In genomic region chr3:159418571-159419526, GRCh38 we compare ENCODE assay signal across 11 cellular contexts.
DNase-seq lines count a peak whose midpoint lies in the region; ATAC-seq and TF ChIP-seq lines count a peak whose summit lies in the region.
"Had no signal": no experiment of that assay in that cellular context is flagged by ENCODE, and none has a peak within 500 bp of the region (broad histone marks: within the 10 kb centered on the region; RNA-seq: fewer than 3 reads in every experiment).

No MANE protein-coding gene starts in this region.

- H3K4me1 ChIP-seq in SJCRH30 (peaks cover 19% of the 10 kb centered on the region), foreskin keratinocyte (peaks cover 11% of the 10 kb centered on the region), skeletal muscle satellite cell (ENCODE audit: control insufficient read depth, insufficient read depth, low read length) (peaks cover 29% of the 10 kb centered on the region)
- no peaks in the 10 kb centered on the region for H3K4me1 ChIP-seq in CD8-positive, alpha-beta T cell (ENCODE audit: insufficient read depth, low read length)

- H3K9me3 Mint-ChIP-seq in CD8-positive, alpha-beta T cell = peaks cover 3% of the 10 kb centered on the region
- peaks cover 5% of the 10 kb centered on the region for H3K9me3 Mint-ChIP-seq in activated CD8-positive, alpha-beta T cell treated with anti-CD3 and anti-CD28 coated beads for 36 hours

- H3K27me3 Mint-ChIP-seq in CD8-positive, alpha-beta T cell (ENCODE audit: low read depth) = no peaks in the 10 kb centered on the region
- H3K27me3 Mint-ChIP-seq in activated CD8-positive, alpha-beta T cell treated with anti-CD3 and anti-CD28 coated beads for 36 hours = no peaks in the 10 kb centered on the region
- H3K27me3 Mint-ChIP-seq: activated naive CD8-positive, alpha-beta T cell treated with anti-CD3 and anti-CD28 coated beads, Interleukin-2, amount 50 U/mL, for 24 hours had no signal

- peak; percentile 79 for DNase-seq in HCEC 1CT
- DNase-seq in SJCRH30 = peak; percentile 20 to 39
- peak; percentile 59 to 78 for DNase-seq in foreskin keratinocyte
- no peak for DNase-seq in CD8-positive, alpha-beta T cell
- DNase-seq in activated CD8-positive, alpha-beta T cell treated with anti-CD3 and anti-CD28 coated beads for 36 hours = no peak
- DNase-seq: activated naive CD8-positive, alpha-beta T cell treated with anti-CD3 and anti-CD28 coated beads, Interleukin-2, amount 50 U/mL, for 24 hours; NCI-H1930; T-helper 9 cell had no signal

- H3K9me3 ChIP-seq in SJCRH30 (replicated peaks) (no peaks in the 10 kb centered on the region), skeletal muscle satellite cell (replicated peaks; ENCODE audit: low read length) (no peaks in the 10 kb centered on the region)
- no peaks in the 10 kb centered on the region for H3K9me3 ChIP-seq in CD8-positive, alpha-beta T cell (ENCODE audit: low read length)

- H3K4me1 Mint-ChIP-seq in CD8-positive, alpha-beta T cell (ENCODE audit: low read depth) = no peaks in the 10 kb centered on the region
- no peaks in the 10 kb centered on the region for H3K4me1 Mint-ChIP-seq in activated CD8-positive, alpha-beta T cell treated with anti-CD3 and anti-CD28 coated beads for 36 hours (ENCODE audit: low read depth)
- H3K4me1 Mint-ChIP-seq: activated naive CD8-positive, alpha-beta T cell treated with anti-CD3 and anti-CD28 coated beads, Interleukin-2, amount 50 U/mL, for 24 hours; stimulated activated effector memory CD8-positive, alpha-beta T cell treated with anti-CD3 and anti-CD28 coated beads, Interleukin-12 subunit alpha, Interleukin-12 subunit beta, amount 100 ng/mL, for 72 hours had no signal

- no peaks in the 10 kb centered on the region for H3K36me3 ChIP-seq in SJCRH30
- no peaks in the 10 kb centered on the region for H3K36me3 ChIP-seq in skeletal muscle satellite cell (ENCODE audit: insufficient read depth, low read length)
- H3K36me3 ChIP-seq in CD8-positive, alpha-beta T cell (ENCODE audit: insufficient read depth, low read length) = no peaks in the 10 kb centered on the region

- H3K4me3 ChIP-seq in SJCRH30 (no peak overlapping the region), skeletal muscle satellite cell (ENCODE audit: low read length) (no peak overlapping the region)
- H3K4me3 ChIP-seq in CD8-positive, alpha-beta T cell (ENCODE audit: low read depth, low read length) = no peak overlapping the region

- H3K4me3 Mint-ChIP-seq in CD8-positive, alpha-beta T cell = no peak overlapping the region
- no peak overlapping the region for H3K4me3 Mint-ChIP-seq in activated CD8-positive, alpha-beta T cell treated with anti-CD3 and anti-CD28 coated beads for 36 hours
- H3K4me3 Mint-ChIP-seq: activated naive CD8-positive, alpha-beta T cell treated with anti-CD3 and anti-CD28 coated beads, Interleukin-2, amount 50 U/mL, for 24 hours; stimulated activated effector memory CD8-positive, alpha-beta T cell treated with anti-CD3 and anti-CD28 coated beads, Interleukin-12 subunit alpha, Interleukin-12 subunit beta, amount 100 ng/mL, for 72 hours had no signal

- CTCF ChIA-PET in CD8-positive, alpha-beta T cell (lab: Charles Lee) = no interaction called here
- CTCF ChIA-PET in activated CD8-positive, alpha-beta T cell treated with anti-CD3 and anti-CD28 coated beads for 36 hours (lab: Charles Lee) = no interaction called here

- H3K9ac ChIP-seq in skeletal muscle satellite cell (ENCODE audit: low read depth, low read length) = no peak overlapping the region

- H3K4me2 ChIP-seq in skeletal muscle satellite cell (ENCODE audit: low read length) = peak overlapping the region; percentile 35

- POLR2A ChIA-PET in CD8-positive, alpha-beta T cell (lab: Charles Lee) = no interaction called here
- POLR2A ChIA-PET in activated CD8-positive, alpha-beta T cell treated with anti-CD3 and anti-CD28 coated beads for 36 hours (lab: Charles Lee) = no interaction called here

- H3K27ac Mint-ChIP-seq in CD8-positive, alpha-beta T cell = no peak overlapping the region
- H3K27ac Mint-ChIP-seq in activated CD8-positive, alpha-beta T cell treated with anti-CD3 and anti-CD28 coated beads for 36 hours = no peak overlapping the region
- H3K27ac Mint-ChIP-seq: activated naive CD8-positive, alpha-beta T cell treated with anti-CD3 and anti-CD28 coated beads, Interleukin-2, amount 50 U/mL, for 24 hours; stimulated activated effector memory CD8-positive, alpha-beta T cell treated with anti-CD3 and anti-CD28 coated beads, Interleukin-12 subunit alpha, Interleukin-12 subunit beta, amount 100 ng/mL, for 72 hours had no signal

- H3K27me3 ChIP-seq in SJCRH30 (no peaks in the 10 kb centered on the region), foreskin keratinocyte (no peaks in the 10 kb centered on the region), skeletal muscle satellite cell (ENCODE audit: control insufficient read depth, insufficient read depth, low read length) (no peaks in the 10 kb centered on the region)
- no peaks in the 10 kb centered on the region for H3K27me3 ChIP-seq in CD8-positive, alpha-beta T cell (ENCODE audit: insufficient read depth, low read length)

- no peaks in the 10 kb centered on the region for H3K36me3 Mint-ChIP-seq in CD8-positive, alpha-beta T cell
- H3K36me3 Mint-ChIP-seq in activated CD8-positive, alpha-beta T cell treated with anti-CD3 and anti-CD28 coated beads for 36 hours (ENCODE audit: low read depth) = no peaks in the 10 kb centered on the region
- H3K36me3 Mint-ChIP-seq: stimulated activated effector memory CD8-positive, alpha-beta T cell treated with anti-CD3 and anti-CD28 coated beads, Interleukin-12 subunit alpha, Interleukin-12 subunit beta, amount 100 ng/mL, for 72 hours had no signal

- no peak for TF ChIP-seq CTCF in foreskin keratinocyte (conservative IDR thresholded peaks at IDR 0.05)
- TF ChIP-seq CTCF in CD8-positive, alpha-beta T cell (IDR thresholded peaks at IDR 0.05) = no peak
- TF ChIP-seq CTCF in activated CD8-positive, alpha-beta T cell treated with anti-CD3 and anti-CD28 coated beads for 36 hours (IDR thresholded peaks at IDR 0.05) = no peak

- intact Hi-C loops in CD8-positive, alpha-beta T cell (cut with DNase I, micrococcal nuclease) = no loop called here
- intact Hi-C loops in activated CD8-positive, alpha-beta T cell treated with anti-CD3 and anti-CD28 coated beads for 36 hours (cut with micrococcal nuclease) = no loop called here

- H3K27ac ChIP-seq in SJCRH30 (peak overlapping the region; percentile 20; the same call in 1 of the 2 replicates), foreskin keratinocyte (no peak overlapping the region)
- no peak overlapping the region for H3K27ac ChIP-seq in CD8-positive, alpha-beta T cell (ENCODE audit: low read depth, low read length)

- ATAC-seq in foreskin keratinocyte (peak; percentile 88), HG03439 (IDR thresholded peaks at IDR 0.05; ENCODE audit: unreplicated experiment) (no peak)
- ATAC-seq in CD8-positive, alpha-beta T cell = no peak
- no peak for ATAC-seq in activated CD8-positive, alpha-beta T cell treated with anti-CD3 and anti-CD28 coated beads for 36 hours
- ATAC-seq: activated naive CD8-positive, alpha-beta T cell treated with anti-CD3 and anti-CD28 coated beads, Interleukin-2, amount 50 U/mL, for 24 hours; stimulated activated effector memory CD8-positive, alpha-beta T cell treated with anti-CD3 and anti-CD28 coated beads, Interleukin-12 subunit alpha, Interleukin-12 subunit beta, amount 100 ng/mL, for 72 hours had no signal

Comparison
In these comparisons a context has a peak if more than half of its experiments do, and no peak if none do; other contexts are left out.
1. DNase-seq: peak in HCEC 1CT (single experiment), SJCRH30 (2 of 2) and foreskin keratinocyte (2 of 2); none in CD8-positive, alpha-beta T cell (0 of 7) and activated CD8-positive, alpha-beta T cell treated with anti-CD3 and anti-CD28 coated beads for 36 hours (single experiment).